Comparison of ENCODE assay signal across 12 cellular contexts in genomic region chr16:64051826-64052225, GRCh38.
DNase-seq lines count a peak whose midpoint lies in the region; ATAC-seq, FAIRE-seq and TF ChIP-seq lines count a peak whose summit lies in the region.
"Had no signal": no experiment of that assay in that cellular context is flagged by ENCODE, and none has a peak within 500 bp of the region (broad histone marks: within the 10 kb centered on the region; RNA-seq: fewer than 3 reads in every experiment).

No MANE protein-coding gene starts in this region.

- H2AFZ ChIP-seq in hepatocyte: no peak overlapping the region

- H3K27me3 ChIP-seq in RWPE2 (ENCODE audit: insufficient read depth, poor library complexity, severe bottlenecking) (peaks cover 7% of the 10 kb centered on the region), hepatocyte (no peaks in the 10 kb centered on the region)
- H3K27me3 ChIP-seq: heart left ventricle, upper lobe of left lung had no signal

- H3K79me2 ChIP-seq in hepatocyte: no peaks in the 10 kb centered on the region

- no peak for FAIRE-seq in GM12892 (lab: Jason Lieb, UNC)

- TF ChIP-seq CTCF in HFF-Myc (IDR thresholded peaks at IDR 0.05; ENCODE audit: low read depth, low read length, missing control alignments) (peak; percentile 16), RWPE2 (IDR thresholded peaks at IDR 0.05; ENCODE audit: poor library complexity, severe bottlenecking) (peak; percentile 49), hepatocyte (IDR thresholded peaks at IDR 0.05; ENCODE audit: poor library complexity) (peak; percentile 63)

- ATAC-seq in RWPE2 (ENCODE audit: low read depth) (no peak; the same call in 2 of the 3 replicates), HG03571 (IDR thresholded peaks at IDR 0.05; ENCODE audit: unreplicated experiment) (no peak), HG03457 (IDR thresholded peaks at IDR 0.05; ENCODE audit: unreplicated experiment) (no peak), GM18520 (IDR thresholded peaks at IDR 0.05; ENCODE audit: unreplicated experiment) (no peak)
- ATAC-seq: activated T-cell treated with anti-CD3 and anti-CD28 coated beads, Interleukin-2, amount 50 U/mL, for 4 hours had no signal

- H3K4me2 ChIP-seq in hepatocyte: no peak overlapping the region

- H3K9me3 ChIP-seq in RWPE2 (ENCODE audit: severe bottlenecking) (no peaks in the 10 kb centered on the region), hepatocyte (ENCODE audit: low read depth) (no peaks in the 10 kb centered on the region)

- H3K36me3 ChIP-seq in RWPE2 (ENCODE audit: low read depth): no peaks in the 10 kb centered on the region
- no peaks in the 10 kb centered on the region for H3K36me3 ChIP-seq in hepatocyte (replicated peaks; ENCODE audit: insufficient read depth, low read depth)
- H3K36me3 ChIP-seq: heart left ventricle, upper lobe of left lung had no signal

- TF ChIP-seq POLR2A in GM12892 (IDR thresholded peaks at IDR 0.05; ENCODE audit: low read depth, low read length): no peak

- no peaks in the 10 kb centered on the region for H4K20me1 ChIP-seq in hepatocyte (ENCODE audit: insufficient read depth, poor library complexity, severe bottlenecking)

- H3K27ac ChIP-seq in RWPE2 (ENCODE audit: poor library complexity, severe bottlenecking): no peak overlapping the region
- no peak overlapping the region for H3K27ac ChIP-seq in hepatocyte
- H3K27ac ChIP-seq: heart left ventricle, upper lobe of left lung had no signal

- H3K4me1 ChIP-seq in RWPE2 (ENCODE audit: insufficient read depth, poor library complexity, severe bottlenecking) (no peaks in the 10 kb centered on the region), hepatocyte (ENCODE audit: insufficient read depth) (no peaks in the 10 kb centered on the region)
- H3K4me1 ChIP-seq: heart left ventricle, upper lobe of left lung had no signal

- no peaks in the 10 kb centered on the region for H3K9me2 ChIP-seq in hepatocyte (replicated peaks; ENCODE audit: insufficient read depth)

- DNase-seq in AG08395 (ENCODE audit: low spot score): peak; percentile 9
- DNase-seq in HFF-Myc (ENCODE audit: extremely low read depth, low read depth): peak; percentile 1
- no peak for DNase-seq in RWPE2 (ENCODE audit: low spot score)
- DNase-seq in hepatocyte (ENCODE audit: low spot score): peak; percentile 10
- DNase-seq in GM12892 (ENCODE audit: insufficient read length): no peak
- DNase-seq: activated T-cell treated with anti-CD3 and anti-CD28 coated beads, Interleukin-2, amount 50 U/mL, for 4 hours; heart left ventricle; NCI-H1930; upper lobe of left lung had no signal

- H3K4me3 ChIP-seq in HFF-Myc (replicated peaks; ENCODE audit: low read depth, low read length): no peak overlapping the region
- no peak overlapping the region for H3K4me3 ChIP-seq in RWPE2 (ENCODE audit: severe bottlenecking)
- H3K4me3 ChIP-seq in hepatocyte: no peak overlapping the region
- H3K4me3 ChIP-seq: heart left ventricle, upper lobe of left lung had no signal

Comparison
In these comparisons a context has a peak if more than half of its experiments do, and no peak if none do; other contexts are left out.
1. DNase-seq: peak in AG08395 (single experiment), HFF-Myc (single experiment) and hepatocyte (single experiment); none in RWPE2 (single experiment) and GM12892 (single experiment).
2. Peak in every context shown above with its lines, with median percentiles within 50 percentile points of each other: CTCF ChIP-seq.